ENCODE assay signal across 5 cellular contexts in genomic region chr12:10439608-10440274, GRCh38. TPM values are rescaled to one million over a fixed set of nuclear protein-coding genes. Genes with fewer than 3 reads are reported as not detected.
"Had no signal": no experiment of that assay in that cellular context is flagged by ENCODE, and none has a peak within 500 bp of the region (broad histone marks: within the 10 kb centered on the region; RNA-seq: fewer than 3 reads in every experiment).

No MANE protein-coding gene starts in this region.

RNA-seq across cellular contexts. Expression of gene KLRC2, which starts 3.9 kb away (rescaled TPM):
- total RNA-seq: cardiac muscle cell, left lobe of liver, thoracic aorta had no signal
- polyA plus RNA-seq: cardiac muscle cell had no signal

RNA-seq across cellular contexts. Expression of gene KLRC1, which starts 13.4 kb away (rescaled TPM):
- total RNA-seq: cardiac muscle cell, left lobe of liver had no signal
- polyA plus RNA-seq: aorta, cardiac muscle cell had no signal

RNA-seq across cellular contexts. Expression of gene KLRC3, which starts 19.3 kb away (rescaled TPM):
- total RNA-seq: aorta, cardiac muscle cell, left lobe of liver, mucosa of gallbladder had no signal
- polyA plus RNA-seq: aorta had no signal

RNA-seq across cellular contexts. Expression of gene KLRC4, which starts 30.2 kb away (rescaled TPM):
- total RNA-seq: cardiac muscle cell, left lobe of liver had no signal
- polyA plus RNA-seq: cardiac muscle cell had no signal

RNA-seq across cellular contexts. Expression of gene KLRK1, which starts 49.9 kb away (rescaled TPM):
- total RNA-seq: cardiac muscle cell had no signal
